8 cellular contexts compared by ENCODE assay signal in genomic region chr22:20980938-20981722, GRCh38. TPM values are rescaled to one million over a fixed set of nuclear protein-coding genes. Genes with fewer than 3 reads are reported as not detected.
DNase-seq lines count a peak whose midpoint lies in the region; ATAC-seq, FAIRE-seq and TF ChIP-seq lines count a peak whose summit lies in the region.

No MANE protein-coding gene starts in this region.

- H3K36me3 Mint-ChIP-seq in activated T-helper 1 cell treated with anti-CD3 and anti-CD28 coated beads, Interleukin-12 subunit alpha, Interleukin-12 subunit beta, Interleukin-2, Interleukin-4 antibody, amounts not matched to agents 30 ng/mL and 10 ng/mL and 1 ng/mL, durations not matched to agents 14 hours and 24 hours and 36 hours (ENCODE audit: low read depth), result peaks cover 10% of the 10 kb centered on the region
- peaks cover 15 to 20% of the 10 kb centered on the region in 2 donors for H3K36me3 Mint-ChIP-seq in stimulated activated naive B cell treated with anti-CD40 and anti-IgM and Interleukin-4, amounts not matched to agents 10 μg/mL and 1 μg/mL and 100 μg/mL, for 72 hours

- H3K36me3 ChIP-seq in iPS-15b (ENCODE audit: control insufficient read depth, insufficient read depth, low read length), result no peaks in the 10 kb centered on the region

- peak overlapping the region; percentile 90 for H3K4me3 Mint-ChIP-seq in activated T-helper 1 cell treated with anti-CD3 and anti-CD28 coated beads, Interleukin-12 subunit alpha, Interleukin-12 subunit beta, Interleukin-2, Interleukin-4 antibody, amounts not matched to agents 30 ng/mL and 10 ng/mL and 1 ng/mL, durations not matched to agents 14 hours and 24 hours and 36 hours
- H3K4me3 Mint-ChIP-seq in stimulated activated naive B cell treated with anti-CD40 and anti-IgM and Interleukin-4, amounts not matched to agents 10 μg/mL and 1 μg/mL and 100 μg/mL, for 72 hours, result peak overlapping the region; percentile 98 to 99

- no peak for TF ChIP-seq POLR2A in GM12891 (IDR thresholded peaks at IDR 0.05; ENCODE audit: low read depth, low read length)

- FAIRE-seq in GM12891 (lab: Jason Lieb, UNC), result no peak

- H3K27me3 ChIP-seq in iPS-15b (ENCODE audit: control insufficient read depth, insufficient read depth, low read length), result peaks cover 49% of the 10 kb centered on the region

- no peak for DNase-seq in activated T-helper 1 cell treated with anti-CD3 and anti-CD28 coated beads, Interleukin-12 subunit alpha, Interleukin-12 subunit beta, Interleukin-2, Interleukin-4 antibody, amounts not matched to agents 30 ng/mL and 10 ng/mL and 1 ng/mL, durations not matched to agents 14 hours and 24 hours and 36 hours (ENCODE audit: low spot score)
- DNase-seq in stimulated activated naive B cell treated with anti-CD40 and anti-IgM and Interleukin-4, amounts not matched to agents 10 μg/mL and 1 μg/mL and 100 μg/mL, for 72 hours, result no peak
- DNase-seq in GM12891 (ENCODE audit: insufficient read length, low spot score), result no peak
- no peak for DNase-seq in medulla oblongata (ENCODE audit: extremely low spot score)
- no peak for DNase-seq in NCI-H1092 (lab: John Stamatoyannopoulos, UW)

- H3K4me3 ChIP-seq in iPS-15b (ENCODE audit: low read depth, low read length), result peak overlapping the region; percentile 69

- peak overlapping the region; percentile 89 for H3K9ac ChIP-seq in iPS-15b (ENCODE audit: low read depth, low read length)

- no peaks in the 10 kb centered on the region for H3K9me3 ChIP-seq in iPS-15b (ENCODE audit: control insufficient read depth, insufficient read depth, low read length)

- peaks cover 12% of the 10 kb centered on the region for H3K9me3 Mint-ChIP-seq in activated T-helper 1 cell treated with anti-CD3 and anti-CD28 coated beads, Interleukin-12 subunit alpha, Interleukin-12 subunit beta, Interleukin-2, Interleukin-4 antibody, amounts not matched to agents 30 ng/mL and 10 ng/mL and 1 ng/mL, durations not matched to agents 14 hours and 24 hours and 36 hours
- peaks cover 3 to 5% of the 10 kb centered on the region in 2 donors for H3K9me3 Mint-ChIP-seq in stimulated activated naive B cell treated with anti-CD40 and anti-IgM and Interleukin-4, amounts not matched to agents 10 μg/mL and 1 μg/mL and 100 μg/mL, for 72 hours

- peak overlapping the region; percentile 87 for H3K27ac Mint-ChIP-seq in activated T-helper 1 cell treated with anti-CD3 and anti-CD28 coated beads, Interleukin-12 subunit alpha, Interleukin-12 subunit beta, Interleukin-2, Interleukin-4 antibody, amounts not matched to agents 30 ng/mL and 10 ng/mL and 1 ng/mL, durations not matched to agents 14 hours and 24 hours and 36 hours
- peak overlapping the region; percentile 97 for H3K27ac Mint-ChIP-seq in stimulated activated naive B cell treated with anti-CD40 and anti-IgM and Interleukin-4, amounts not matched to agents 10 μg/mL and 1 μg/mL and 100 μg/mL, for 72 hours

- peaks cover 44% of the 10 kb centered on the region for H3K4me1 Mint-ChIP-seq in activated T-helper 1 cell treated with anti-CD3 and anti-CD28 coated beads, Interleukin-12 subunit alpha, Interleukin-12 subunit beta, Interleukin-2, Interleukin-4 antibody, amounts not matched to agents 30 ng/mL and 10 ng/mL and 1 ng/mL, durations not matched to agents 14 hours and 24 hours and 36 hours (ENCODE audit: low read depth)
- H3K4me1 Mint-ChIP-seq in stimulated activated naive B cell treated with anti-CD40 and anti-IgM and Interleukin-4, amounts not matched to agents 10 μg/mL and 1 μg/mL and 100 μg/mL, for 72 hours, result peaks cover 38 to 52% of the 10 kb centered on the region in 2 donors

- intact Hi-C loops in activated T-helper 1 cell treated with anti-CD3 and anti-CD28 coated beads, Interleukin-12 subunit alpha, Interleukin-12 subunit beta, Interleukin-2, Interleukin-4 antibody, amounts not matched to agents 30 ng/mL and 10 ng/mL and 1 ng/mL, durations not matched to agents 14 hours and 24 hours and 36 hours (cut with micrococcal nuclease), result loop anchor here (2.0 to 5.0 kb wide), 2 partner anchors 64 to 122 kb away; partner anchors contain the start of genes CRKL, PI4KA and SNAP29

- H3K4me1 ChIP-seq in iPS-15b (ENCODE audit: control insufficient read depth, insufficient read depth, low read length), result peaks cover 17% of the 10 kb centered on the region

- peak; percentile 6 for ATAC-seq in HG03108 (IDR thresholded peaks at IDR 0.05; ENCODE audit: unreplicated experiment)
- ATAC-seq in stimulated activated naive B cell treated with anti-CD40 and anti-IgM and Interleukin-4, amounts not matched to agents 10 μg/mL and 1 μg/mL and 100 μg/mL, for 72 hours (replicated peaks), result no peak
- ATAC-seq in GM19452 (IDR thresholded peaks at IDR 0.05; ENCODE audit: unreplicated experiment), result no peak

- no peaks in the 10 kb centered on the region for H3K27me3 Mint-ChIP-seq in activated T-helper 1 cell treated with anti-CD3 and anti-CD28 coated beads, Interleukin-12 subunit alpha, Interleukin-12 subunit beta, Interleukin-2, Interleukin-4 antibody, amounts not matched to agents 30 ng/mL and 10 ng/mL and 1 ng/mL, durations not matched to agents 14 hours and 24 hours and 36 hours (ENCODE audit: insufficient read depth)
- peaks cover 4 to 19% of the 10 kb centered on the region in 2 donors for H3K27me3 Mint-ChIP-seq in stimulated activated naive B cell treated with anti-CD40 and anti-IgM and Interleukin-4, amounts not matched to agents 10 μg/mL and 1 μg/mL and 100 μg/mL, for 72 hours

TF ChIP-seq in GM12891, 5 proteins besides CTCF, POLR2A, EP300 and RAD21:
- TF ChIP-seq TAF1 (IDR thresholded peaks at IDR 0.05; ENCODE audit: low read depth, low read length), result no peak
- no peak for TF ChIP-seq SPI1 (IDR thresholded peaks at IDR 0.05; ENCODE audit: low read depth, low read length)
- no peak for TF ChIP-seq POLR2AphosphoS5 (IDR thresholded peaks at IDR 0.05; ENCODE audit: low read depth, low read length)
- no peak for TF ChIP-seq PAX5 (IDR thresholded peaks at IDR 0.05; ENCODE audit: insufficient read depth, low read length, severe bottlenecking)
- no peak for TF ChIP-seq POU2F2 (IDR thresholded peaks at IDR 0.05; ENCODE audit: low read depth, low read length)

RNA-seq across cellular contexts. Expression of gene LZTR1, which starts 1.0 kb away (rescaled TPM):
- 81.9 and 87.5 TPM in 2 replicates for total RNA-seq in activated T-helper 1 cell treated with anti-CD3 and anti-CD28 coated beads, Interleukin-12 subunit alpha, Interleukin-12 subunit beta, Interleukin-2, Interleukin-4 antibody, amounts not matched to agents 30 ng/mL and 10 ng/mL and 1 ng/mL, durations not matched to agents 14 hours and 24 hours and 36 hours
- 18.2 TPM for polyA plus RNA-seq in GM12891 (2012; ENCODE audit: low read depth, missing spikeins)

RNA-seq across cellular contexts. Expression of gene AIFM3, which starts 14.1 kb away (rescaled TPM):
- total RNA-seq in activated T-helper 1 cell treated with anti-CD3 and anti-CD28 coated beads, Interleukin-12 subunit alpha, Interleukin-12 subunit beta, Interleukin-2, Interleukin-4 antibody, amounts not matched to agents 30 ng/mL and 10 ng/mL and 1 ng/mL, durations not matched to agents 14 hours and 24 hours and 36 hours, result 0.88 and 0.93 TPM in 2 replicates
- 0.98 TPM for polyA plus RNA-seq in GM12891 (2012; ENCODE audit: low read depth, missing spikeins)

RNA-seq across cellular contexts. Expression of gene THAP7, which starts 20.8 kb away (rescaled TPM):
- total RNA-seq in activated T-helper 1 cell treated with anti-CD3 and anti-CD28 coated beads, Interleukin-12 subunit alpha, Interleukin-12 subunit beta, Interleukin-2, Interleukin-4 antibody, amounts not matched to agents 30 ng/mL and 10 ng/mL and 1 ng/mL, durations not matched to agents 14 hours and 24 hours and 36 hours, result 35.1 and 36.8 TPM in 2 replicates
- polyA plus RNA-seq in GM12891 (2012; ENCODE audit: low read depth, missing spikeins), result 18.9 TPM

RNA-seq across cellular contexts. Expression of gene P2RX6, which starts 33.8 kb away (rescaled TPM):
- 0.18 and 0.22 TPM in 2 replicates for total RNA-seq in activated T-helper 1 cell treated with anti-CD3 and anti-CD28 coated beads, Interleukin-12 subunit alpha, Interleukin-12 subunit beta, Interleukin-2, Interleukin-4 antibody, amounts not matched to agents 30 ng/mL and 10 ng/mL and 1 ng/mL, durations not matched to agents 14 hours and 24 hours and 36 hours
- 0.15 TPM for polyA plus RNA-seq in GM12891 (2012; ENCODE audit: low read depth, missing spikeins)

RNA-seq across cellular contexts. Expression of gene SLC7A4, which starts 51.2 kb away (rescaled TPM):
- total RNA-seq in activated T-helper 1 cell treated with anti-CD3 and anti-CD28 coated beads, Interleukin-12 subunit alpha, Interleukin-12 subunit beta, Interleukin-2, Interleukin-4 antibody, amounts not matched to agents 30 ng/mL and 10 ng/mL and 1 ng/mL, durations not matched to agents 14 hours and 24 hours and 36 hours, result not detected in 2 replicates
- polyA plus RNA-seq in GM12891 (2012; ENCODE audit: low read depth, missing spikeins), result 0.05 TPM
